ENCODE assay signal across 20 cellular contexts in genomic region chr3:28716939-28717338, GRCh38.
"Had no signal": no experiment of that assay in that cellular context is flagged by ENCODE, and none has a peak within 500 bp of the region (broad histone marks: within the 10 kb centered on the region; RNA-seq: fewer than 3 reads in every experiment).

No MANE protein-coding gene starts in this region.

- H3K4me3 ChIP-seq: colonic mucosa, esophagus muscularis mucosa, gastrocnemius medialis, heart right ventricle, left lung, lower lobe of right lung, mucosa of descending colon had no signal

- ATAC-seq: gastrocnemius medialis; heart right ventricle; left cardiac atrium; left lung; left ventricle myocardium superior; lower lobe of right lung; mucosa of descending colon; naive thymus-derived CD8-positive, alpha-beta T cell had no signal

- H3K27me3 ChIP-seq: colonic mucosa, esophagus muscularis mucosa, gastrocnemius medialis, heart right ventricle, left lung had no signal

- DNase-seq: colonic mucosa; cortex of kidney; effector CD4-positive, alpha-beta T cell; effector memory CD4-positive, alpha-beta T cell; foreskin melanocyte; gastrocnemius medialis; glutamatergic neuron; head of caudate nucleus; heart right ventricle; hippocampal formation; left cardiac atrium; left lung; left ventricle myocardium superior; lower lobe of right lung; mesenchymal stem cell; midbrain; mucosa of descending colon; naive B cell; naive thymus-derived CD8-positive, alpha-beta T cell had no signal

- H3K27ac ChIP-seq: colonic mucosa, esophagus muscularis mucosa, gastrocnemius medialis, heart right ventricle, left lung, lower lobe of right lung had no signal

- H3K4me1 ChIP-seq: colonic mucosa, esophagus muscularis mucosa, heart right ventricle, left lung, lower lobe of right lung had no signal

- H3K36me3 ChIP-seq: colonic mucosa, esophagus muscularis mucosa, gastrocnemius medialis, heart right ventricle, left lung, lower lobe of right lung had no signal
